Comparison of ENCODE assay signal across 8 cellular contexts in genomic region chr1:109397451-109398342, GRCh38. TPM values are rescaled to one million over a fixed set of nuclear protein-coding genes. Genes with fewer than 3 reads are reported as not detected.
DNase-seq lines count a peak whose midpoint lies in the region; ATAC-seq and TF ChIP-seq lines count a peak whose summit lies in the region.

TSS of gene SORT1 (minus strand) at chr1:109397918. CDS start at chr1:109397892, 26 bp downstream.

- DNase-seq in NCI-H2196 (lab: John Stamatoyannopoulos, UW; ENCODE audit: unreplicated experiment) = peak; percentile 92
- peak; percentile 2 for DNase-seq in activated CD4-positive, CD25-positive, alpha-beta regulatory T cell treated with anti-CD3 and anti-CD28 coated beads, Interleukin-2, amount 50 U/mL, for 16 hours (ENCODE audit: low read depth, low spot score)
- DNase-seq in caudate nucleus (lab: John Stamatoyannopoulos, UW) = peak; percentile 62 to 98 (median 95)
- DNase-seq in iPS-NIHi11 (ENCODE audit: low spot score) = peak; percentile 93

- no peak for TF ChIP-seq POLR2A in GM18505 (IDR thresholded peaks at IDR 0.05; ENCODE audit: borderline replicate concordance, extremely low read depth, insufficient read depth, insufficient read length)

- H3K27ac ChIP-seq in caudate nucleus (ENCODE audit: low read depth, low read length) (peak within 1 kb of the TSS; percentile 98), skeletal muscle tissue (ENCODE audit: low read depth, low read length) (peak within 1 kb of the TSS; percentile 77)

- no peaks in the 10 kb centered on the region for H3K9me3 ChIP-seq in skeletal muscle tissue (ENCODE audit: control insufficient read depth in 3 of 3, low read length in 3 of 3)

- peaks cover 0 to 7% (median 0%) of the 10 kb centered on the region in 3 donors for H3K36me3 ChIP-seq in skeletal muscle tissue (ENCODE audit: control insufficient read depth in 3 of 3, insufficient read depth in 3 of 3, low read length in 3 of 3)

- peak within 1 kb of the TSS; percentile 69 to 82 (median 75) for H3K9ac ChIP-seq in skeletal muscle tissue (ENCODE audit: low read depth in 1 of 3, low read length in 3 of 3)

- H3K4me3 ChIP-seq in skeletal muscle tissue (ENCODE audit: low read length in 3 of 3) = peak within 1 kb of the TSS; percentile 72 to 78 (median 76)

- ATAC-seq in GM18505 (IDR thresholded peaks at IDR 0.05; ENCODE audit: unreplicated experiment) (peak; percentile 71), HG03097 (IDR thresholded peaks at IDR 0.05; ENCODE audit: low FRiP score, unreplicated experiment) (peak; percentile 50), GM18870 (IDR thresholded peaks at IDR 0.05; ENCODE audit: unreplicated experiment) (no peak)

- peaks cover 42 to 46% (median 45%) of the 10 kb centered on the region in 3 donors for H3K4me1 ChIP-seq in skeletal muscle tissue (ENCODE audit: control insufficient read depth in 3 of 3, insufficient read depth in 3 of 3, low read length in 3 of 3)

- no peaks in the 10 kb centered on the region for H3K27me3 ChIP-seq in skeletal muscle tissue (ENCODE audit: control insufficient read depth in 3 of 3, insufficient read depth in 3 of 3, low read length in 3 of 3)

RNA-seq across cellular contexts. Expression of gene SORT1, which starts in this region (rescaled TPM):
- total RNA-seq in skeletal muscle tissue = 22.4 TPM

Comparison
In these comparisons a context has a peak if more than half of its experiments do, and no peak if none do; other contexts are left out.
1. DNase-seq: peak in every context shown above with its lines; median percentile 95 in caudate nucleus; 93 in iPS-NIHi11; 92 in NCI-H2196; 2 in activated CD4-positive, CD25-positive, alpha-beta regulatory T cell treated with anti-CD3 and anti-CD28 coated beads, Interleukin-2, amount 50 U/mL, for 16 hours.